ENCODE assay signal across 8 cellular contexts in genomic region chr14:44316647-44317432, GRCh38.
A peak's percentile ranks its signal among the peaks of the same experiment; 100 is the strongest.
DNase-seq lines count a peak whose midpoint lies in the region; ATAC-seq and TF ChIP-seq lines count a peak whose summit lies in the region.

No MANE protein-coding gene starts in this region.

- 60 to 70% methylated on average over 7 of the region's 7 CpGs for WGBS in heart right ventricle, 2 donors

- intact Hi-C loops in PC-9 (cut with micrococcal nuclease; ENCODE audit: unreplicated experiment): no loop called here
- intact Hi-C loops in heart right ventricle (cut with DNase I): no loop called here

- no peaks in the 10 kb centered on the region for H3K27me3 ChIP-seq in PC-9 (ENCODE audit: insufficient read depth, low read depth)
- H3K27me3 ChIP-seq in thoracic aorta (replicated peaks; ENCODE audit: insufficient read depth): no peaks in the 10 kb centered on the region
- no peaks in the 10 kb centered on the region for H3K27me3 ChIP-seq in heart right ventricle

- H3K27ac ChIP-seq in PC-9: peak overlapping the region; percentile 77
- H3K27ac ChIP-seq in thoracic aorta: no peak overlapping the region
- no peak overlapping the region for H3K27ac ChIP-seq in heart right ventricle

- H3K36me3 ChIP-seq in PC-9 (ENCODE audit: low read depth): peaks cover 4% of the 10 kb centered on the region; the same call in 1 of the 2 replicates
- H3K36me3 ChIP-seq in thoracic aorta: no peaks in the 10 kb centered on the region
- no peaks in the 10 kb centered on the region for H3K36me3 ChIP-seq in heart right ventricle

- no peaks in the 10 kb centered on the region for H3K9me2 ChIP-seq in PC-9 (ENCODE audit: insufficient read depth)

- no peak for TF ChIP-seq CTCF in PC-9 (conservative IDR thresholded peaks at IDR 0.05)
- no peak for TF ChIP-seq CTCF in thoracic aorta (IDR thresholded peaks at IDR 0.05)
- TF ChIP-seq CTCF in heart right ventricle (IDR thresholded peaks at IDR 0.05): no peak

- no peaks in the 10 kb centered on the region for H3K79me2 ChIP-seq in PC-9 (ENCODE audit: low read depth)

- DNase-seq in NCI-H2081 (lab: John Stamatoyannopoulos, UW) (peak; percentile 23 to 37), NCI-H2081 treated with DMSO at 0.1 percent for 48 hours (lab: John Stamatoyannopoulos, UW) (no peak), PC-9 (peak; percentile 50 to 85), fibroblast of gingiva (ENCODE audit: low read depth) (peak; percentile 92), thoracic aorta (ENCODE audit: low spot score) (no peak), heart right ventricle (no peak)

- no TSS peak for BruUV-seq in PC-9 (replicated peaks; lab: Mats Ljungman, UMichigan)

- H3K4me2 ChIP-seq in PC-9: 0 out of 2 replicates have a peak overlapping the region, but pooled peaks have one; percentile 26

- H3K4me3 ChIP-seq in PC-9: no peak overlapping the region
- no peak overlapping the region for H3K4me3 ChIP-seq in thoracic aorta
- no peak overlapping the region for H3K4me3 ChIP-seq in heart right ventricle

- no peaks in the 10 kb centered on the region for H4K20me1 ChIP-seq in PC-9 (ENCODE audit: insufficient read depth)

- CTCF ChIA-PET in PC-9 (lab: Charles Lee): no interaction called here

- H3K4me1 ChIP-seq in PC-9 (replicated peaks; ENCODE audit: insufficient read depth): 0 out of 2 replicates have a peak, but pooled peaks cover 8% of the 10 kb centered on the region
- no peaks in the 10 kb centered on the region for H3K4me1 ChIP-seq in thoracic aorta (ENCODE audit: control insufficient read depth in 1 of 2, low read depth in 2 of 2)
- no peaks in the 10 kb centered on the region for H3K4me1 ChIP-seq in heart right ventricle

- POLR2A ChIA-PET in PC-9 (lab: Charles Lee; ENCODE audit: unreplicated experiment): no interaction called here

- peaks cover 16% of the 10 kb centered on the region; the same call in 1 of the 2 replicates for H3F3A ChIP-seq in PC-9 (ENCODE audit: insufficient read depth, low read depth)

- ATAC-seq in HG03139 (IDR thresholded peaks at IDR 0.05; ENCODE audit: unreplicated experiment): peak; percentile 71
- peak; percentile 60 for ATAC-seq in thoracic aorta (ENCODE audit: insufficient number of reproducible peaks, low FRiP score, low read depth)
- ATAC-seq in GM19397 (IDR thresholded peaks at IDR 0.05; ENCODE audit: unreplicated experiment): no peak
- no peak for ATAC-seq in heart right ventricle

- H3K9me3 ChIP-seq in PC-9 (ENCODE audit: insufficient read depth, low read depth) (peaks cover 5% of the 10 kb centered on the region; the same call in 1 of the 2 replicates), thoracic aorta (no peaks in the 10 kb centered on the region), heart right ventricle (peaks cover 0 to 40% (median 3%) of the 10 kb centered on the region in 11 donors)

- H2AFZ ChIP-seq in PC-9: no peak overlapping the region; the same call in 1 of the 2 replicates

Comparison
In these comparisons a context has a peak if more than half of its experiments do, and no peak if none do; other contexts are left out.
1. DNase-seq: peak in NCI-H2081 (2 of 2), PC-9 (2 of 2) and fibroblast of gingiva (single experiment); none in NCI-H2081 treated with DMSO at 0.1 percent for 48 hours (single experiment), thoracic aorta (single experiment) and heart right ventricle (0 of 2).
2. ATAC-seq: peak in HG03139 (single experiment) and thoracic aorta (single experiment); none in GM19397 (single experiment) and heart right ventricle (0 of 8).